ENCODE assay signal across 15 cellular contexts in the genomic region with DNA sequence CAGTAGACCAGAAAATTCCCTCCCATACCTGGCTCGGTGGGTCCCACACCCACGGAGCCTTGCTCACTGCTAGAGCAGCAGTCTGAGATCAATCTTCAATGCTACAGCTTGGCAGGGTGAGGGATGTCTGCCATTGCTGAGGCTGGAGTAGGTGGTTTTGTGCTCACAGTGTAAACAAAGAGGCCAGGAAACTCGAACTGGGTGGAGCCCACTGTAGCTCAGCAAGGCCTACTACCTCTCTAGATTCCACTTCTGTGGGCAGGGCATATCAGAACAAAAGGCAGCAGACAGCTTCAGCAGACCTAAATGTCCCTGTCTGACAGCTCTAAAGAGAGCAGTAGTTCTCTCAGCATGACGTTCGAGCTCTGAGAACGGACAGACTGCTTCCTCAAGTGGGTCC. TPM values are rescaled to one million over a fixed set of nuclear protein-coding genes. Genes with fewer than 3 reads are reported as not detected.
DNase-seq lines count a peak whose midpoint lies in the region; ATAC-seq and FAIRE-seq lines count a peak whose summit lies in the region.
"Had no signal": no experiment of that assay in that cellular context is flagged by ENCODE, and none has a peak within 500 bp of the region (broad histone marks: within the 10 kb centered on the region; RNA-seq: fewer than 3 reads in every experiment).

No MANE protein-coding gene starts in this region.

- peak; percentile 9 for DNase-seq in stimulated activated CD4-positive, alpha-beta T cell treated with anti-CD3 and anti-CD28 coated beads, Interleukin-2, amount 100 ng/mL, for 4 hours (ENCODE audit: low read depth)
- DNase-seq in stimulated activated CD4-positive, alpha-beta T cell treated with anti-CD3 and anti-CD28 coated beads, Interleukin-2, amount 100 ng/mL, for 48 hours: no peak
- peak; percentile 11 for DNase-seq in NCI-H748 treated with DMSO at 0.1 percent for 48 hours (lab: John Stamatoyannopoulos, UW)
- DNase-seq in activated T-helper 2 cell treated with anti-CD3 and anti-CD28 coated beads, Interferon-gamma antibody, Interleukin-2, Interleukin-4, amounts not matched to agents 10 μg/mL and 5 μg/mL and 100 μg/mL, durations not matched to agents 14 hours and 24 hours and 36 hours (ENCODE audit: low spot score): peak; percentile 40
- peak; percentile 37 for DNase-seq in stimulated activated CD8-positive, alpha-beta memory T cell treated with anti-CD3 and anti-CD28 coated beads, Interleukin-4, amount 100 ng/mL, for 48 hours
- DNase-seq in urothelium cell line (ENCODE audit: low spot score): no peak
- no peak for DNase-seq in NCI-H1417 treated with DMSO at 0.1 percent for 48 hours (lab: John Stamatoyannopoulos, UW)
- DNase-seq: AML-193, foreskin keratinocyte, NCI-H226 had no signal

- no peak overlapping the region for H3K4me3 Mint-ChIP-seq in activated T-helper 2 cell treated with anti-CD3 and anti-CD28 coated beads, Interferon-gamma antibody, Interleukin-2, Interleukin-4, amounts not matched to agents 10 μg/mL and 5 μg/mL and 100 μg/mL, durations not matched to agents 14 hours and 24 hours and 36 hours (ENCODE audit: low read depth)
- H3K4me3 Mint-ChIP-seq: brain had no signal

- H3K4me1 Mint-ChIP-seq in activated T-helper 2 cell treated with anti-CD3 and anti-CD28 coated beads, Interferon-gamma antibody, Interleukin-2, Interleukin-4, amounts not matched to agents 10 μg/mL and 5 μg/mL and 100 μg/mL, durations not matched to agents 14 hours and 24 hours and 36 hours (ENCODE audit: low read depth): peaks cover 72% of the 10 kb centered on the region
- H3K4me1 Mint-ChIP-seq: brain had no signal

- FAIRE-seq in urothelium cell line (lab: Jason Lieb, UNC): no peak
- FAIRE-seq: HTR-8/SVneo, islet of Langerhans had no signal

- intact Hi-C loops in activated T-helper 2 cell treated with anti-CD3 and anti-CD28 coated beads, Interferon-gamma antibody, Interleukin-2, Interleukin-4, amounts not matched to agents 10 μg/mL and 5 μg/mL and 100 μg/mL, durations not matched to agents 14 hours and 24 hours and 36 hours (cut with micrococcal nuclease): no loop called here

- peaks cover 80% of the 10 kb centered on the region for H3K36me3 Mint-ChIP-seq in activated T-helper 2 cell treated with anti-CD3 and anti-CD28 coated beads, Interferon-gamma antibody, Interleukin-2, Interleukin-4, amounts not matched to agents 10 μg/mL and 5 μg/mL and 100 μg/mL, durations not matched to agents 14 hours and 24 hours and 36 hours (ENCODE audit: low read depth)
- H3K36me3 Mint-ChIP-seq: brain had no signal

- H3K27ac Mint-ChIP-seq in activated T-helper 2 cell treated with anti-CD3 and anti-CD28 coated beads, Interferon-gamma antibody, Interleukin-2, Interleukin-4, amounts not matched to agents 10 μg/mL and 5 μg/mL and 100 μg/mL, durations not matched to agents 14 hours and 24 hours and 36 hours: peak overlapping the region; percentile 84
- H3K27ac Mint-ChIP-seq: brain had no signal

- peaks cover 44% of the 10 kb centered on the region for H3K9me3 Mint-ChIP-seq in activated T-helper 2 cell treated with anti-CD3 and anti-CD28 coated beads, Interferon-gamma antibody, Interleukin-2, Interleukin-4, amounts not matched to agents 10 μg/mL and 5 μg/mL and 100 μg/mL, durations not matched to agents 14 hours and 24 hours and 36 hours

- H3K27me3 Mint-ChIP-seq in activated T-helper 2 cell treated with anti-CD3 and anti-CD28 coated beads, Interferon-gamma antibody, Interleukin-2, Interleukin-4, amounts not matched to agents 10 μg/mL and 5 μg/mL and 100 μg/mL, durations not matched to agents 14 hours and 24 hours and 36 hours (ENCODE audit: low read depth): no peaks in the 10 kb centered on the region

- ATAC-seq in GM18517 (IDR thresholded peaks at IDR 0.05; ENCODE audit: unreplicated experiment): no peak
- ATAC-seq: foreskin keratinocyte, Panc1 had no signal

RNA-seq across cellular contexts. Expression of a gene that starts 5.6 kb away (rescaled TPM):
- total RNA-seq in activated T-helper 2 cell treated with anti-CD3 and anti-CD28 coated beads, Interferon-gamma antibody, Interleukin-2, Interleukin-4, amounts not matched to agents 10 μg/mL and 5 μg/mL and 100 μg/mL, durations not matched to agents 14 hours and 24 hours and 36 hours: 95.1 and 96.9 TPM in 2 replicates
- total RNA-seq: foreskin keratinocyte had no signal

Comparison
In these comparisons a context has a peak if more than half of its experiments do, and no peak if none do; other contexts are left out.
1. DNase-seq: peak in stimulated activated CD4-positive, alpha-beta T cell treated with anti-CD3 and anti-CD28 coated beads, Interleukin-2, amount 100 ng/mL, for 4 hours (single experiment), NCI-H748 treated with DMSO at 0.1 percent for 48 hours (single experiment), activated T-helper 2 cell treated with anti-CD3 and anti-CD28 coated beads, Interferon-gamma antibody, Interleukin-2, Interleukin-4, amounts not matched to agents 10 μg/mL and 5 μg/mL and 100 μg/mL, durations not matched to agents 14 hours and 24 hours and 36 hours (single experiment) and stimulated activated CD8-positive, alpha-beta memory T cell treated with anti-CD3 and anti-CD28 coated beads, Interleukin-4, amount 100 ng/mL, for 48 hours (single experiment); none in stimulated activated CD4-positive, alpha-beta T cell treated with anti-CD3 and anti-CD28 coated beads, Interleukin-2, amount 100 ng/mL, for 48 hours (0 of 2), urothelium cell line (single experiment) and NCI-H1417 treated with DMSO at 0.1 percent for 48 hours (single experiment).